ENCODE assay signal across 2 cellular contexts in the genomic region with DNA sequence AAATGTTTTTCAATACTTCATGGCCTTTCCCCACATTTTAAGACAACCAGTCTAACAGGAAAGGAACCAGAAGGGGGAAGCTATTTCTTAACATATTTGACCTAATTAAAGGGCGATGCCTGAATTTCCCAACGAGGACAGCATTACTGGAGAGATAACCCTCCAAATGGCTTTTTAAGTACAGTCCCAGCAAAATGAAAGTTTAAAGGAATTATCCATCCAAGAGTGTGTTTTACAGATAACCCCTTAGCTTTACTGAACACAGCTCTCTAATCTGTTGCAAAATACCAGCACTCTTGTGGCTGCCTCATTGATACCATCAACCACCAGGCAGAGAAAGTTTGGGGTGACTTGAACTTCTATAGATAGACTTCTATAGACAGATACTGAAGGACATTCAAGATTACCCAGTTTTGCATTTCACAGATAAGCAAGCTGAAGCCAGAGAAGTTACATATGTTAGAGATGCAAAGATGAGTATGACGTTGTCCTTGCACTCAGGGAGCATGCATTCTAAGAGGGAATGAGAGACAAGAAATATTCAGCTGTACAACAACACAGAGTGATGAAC.
TF ChIP-seq lines count a peak whose summit lies in the region.

No MANE protein-coding gene starts in this region.

TF ChIP-seq in liver, 16 proteins besides CTCF, POLR2A, EP300 and RAD21:
- TF ChIP-seq RXRA (IDR thresholded peaks at IDR 0.05) (peak; percentile 24 to 37), NR2F2 (IDR thresholded peaks at IDR 0.05) (peak; percentile 71), SP1 (IDR thresholded peaks at IDR 0.05) (peak; percentile 23), FOXA1 (IDR thresholded peaks at IDR 0.05) (no peak), GABPA (IDR thresholded peaks at IDR 0.05 in 1 of 2, conservative IDR thresholded peaks at IDR 0.05 in 1 of 2) (no peak)
- TF ChIP-seq, protein P1, sequence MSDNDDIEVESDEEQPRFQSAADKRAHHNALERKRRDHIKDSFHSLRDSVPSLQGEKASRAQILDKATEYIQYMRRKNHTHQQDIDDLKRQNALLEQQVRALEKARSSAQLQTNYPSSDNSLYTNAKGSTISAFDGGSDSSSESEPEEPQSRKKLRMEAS (IDR thresholded peaks at IDR 0.05), result peak; percentile 35

TF ChIP-seq in HepG2, 621 proteins besides CTCF, POLR2A, EP300 and RAD21:
- no peak for TF ChIP-seq SAP130 (CRISPR knock-in tag; IDR thresholded peaks at IDR 0.05; ENCODE audit: low read depth)
- no peak for TF ChIP-seq PHF21A (CRISPR knock-in tag; IDR thresholded peaks at IDR 0.05)
- no peak for TF ChIP-seq MBD4 (IDR thresholded peaks at IDR 0.05; ENCODE audit: borderline replicate concordance, low read length)
- no peak for TF ChIP-seq ETV6 (CRISPR knock-in tag; conservative IDR thresholded peaks at IDR 0.05)
- TF ChIP-seq, protein P2, sequence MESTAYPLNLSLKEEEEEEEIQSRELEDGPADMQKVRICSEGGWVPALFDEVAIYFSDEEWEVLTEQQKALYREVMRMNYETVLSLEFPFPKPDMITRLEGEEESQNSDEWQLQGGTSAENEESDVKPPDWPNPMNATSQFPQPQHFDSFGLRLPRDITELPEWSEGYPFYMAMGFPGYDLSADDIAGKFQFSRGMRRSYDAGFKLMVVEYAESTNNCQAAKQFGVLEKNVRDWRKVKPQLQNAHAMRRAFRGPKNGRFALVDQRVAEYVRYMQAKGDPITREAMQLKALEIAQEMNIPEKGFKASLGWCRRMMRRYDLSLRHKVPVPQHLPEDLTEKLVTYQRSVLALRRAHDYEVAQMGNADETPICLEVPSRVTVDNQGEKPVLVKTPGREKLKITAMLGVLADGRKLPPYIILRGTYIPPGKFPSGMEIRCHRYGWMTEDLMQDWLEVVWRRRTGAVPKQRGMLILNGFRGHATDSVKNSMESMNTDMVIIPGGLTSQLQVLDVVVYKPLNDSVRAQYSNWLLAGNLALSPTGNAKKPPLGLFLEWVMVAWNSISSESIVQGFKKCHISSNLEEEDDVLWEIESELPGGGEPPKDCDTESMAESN (CRISPR knock-in tag; conservative IDR thresholded peaks at IDR 0.05), result no peak
- TF ChIP-seq ZNF138 (CRISPR knock-in tag; IDR thresholded peaks at IDR 0.05; ENCODE audit: low read depth), result no peak
- no peak for TF ChIP-seq YY1 (IDR thresholded peaks at IDR 0.05; ENCODE audit: insufficient read depth, insufficient replicate concordance, low read depth, low read length)
- TF ChIP-seq KAT2B (IDR thresholded peaks at IDR 0.05; ENCODE audit: borderline replicate concordance, low read depth, low read length), result no peak
- TF ChIP-seq CEBPB (IDR thresholded peaks at IDR 0.05; ENCODE audit: borderline replicate concordance, low read depth, low read length), result no peak
- no peak for TF ChIP-seq ZFP41 (CRISPR knock-in tag; IDR thresholded peaks at IDR 0.05; ENCODE audit: borderline replicate concordance)
- TF ChIP-seq SMC3 (IDR thresholded peaks at IDR 0.05; ENCODE audit: low read length), result no peak
- TF ChIP-seq SNRNP70 (IDR thresholded peaks at IDR 0.05; ENCODE audit: low read depth, low read length), result no peak
- TF ChIP-seq SP2 (CRISPR knock-in tag; IDR thresholded peaks at IDR 0.05), result no peak
